ENCODE assay signal across 20 cellular contexts in the genomic region with DNA sequence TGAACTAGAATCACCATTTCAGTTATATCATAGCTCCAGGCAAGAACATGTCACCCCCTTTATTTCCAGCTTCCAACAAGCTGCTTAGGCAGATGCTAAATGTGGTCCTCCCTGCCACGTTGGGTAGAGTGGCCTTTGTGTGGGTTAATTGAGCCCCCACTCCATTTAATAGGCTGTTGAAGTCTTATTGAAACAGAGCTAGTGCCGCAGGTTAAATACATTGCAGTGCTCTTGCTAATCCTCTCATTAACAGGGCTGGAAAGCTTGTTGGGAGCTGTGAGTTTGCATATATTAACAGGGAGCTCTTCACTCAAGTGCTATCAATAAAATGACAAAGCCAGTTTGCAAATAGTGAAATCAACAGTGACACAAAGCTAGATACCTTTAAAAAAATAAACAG.
"Had no signal": no experiment of that assay in that cellular context is flagged by ENCODE, and none has a peak within 500 bp of the region (broad histone marks: within the 10 kb centered on the region; RNA-seq: fewer than 3 reads in every experiment).

No MANE protein-coding gene starts in this region.

- DNase-seq: activated CD4-positive, CD25-positive, alpha-beta regulatory T cell treated with anti-CD3 and anti-CD28 coated beads, Interleukin-2, amount 50 U/mL, for 72 hours; activated naive CD4-positive, alpha-beta T cell treated with anti-CD3 and anti-CD28 coated beads for 36 hours; activated naive CD8-positive, alpha-beta T cell treated with anti-CD3 and anti-CD28 coated beads, Interleukin-2, amount 50 U/mL, for 24 hours; aorta; effector memory CD4-positive, alpha-beta T cell; foreskin fibroblast; kidney glomerular epithelial cell; left ventricle myocardium superior; mesendoderm; natural killer cell; nucleus accumbens; right cardiac atrium; stimulated activated CD4-positive, alpha-beta T cell treated with anti-CD3 and anti-CD28 coated beads, Interleukin-15, amount 100 ng/mL, for 24 hours; stimulated activated CD4-positive, alpha-beta T cell treated with anti-CD3 and anti-CD28 coated beads, Interleukin-4, amount 100 ng/mL, for 4 hours; stimulated activated CD8-positive, alpha-beta memory T cell treated with anti-CD3 and anti-CD28 coated beads, Interleukin-4, amount 100 ng/mL, for 48 hours; stimulated activated naive CD8-positive, alpha-beta T cell treated with anti-CD3 and anti-CD28 coated beads, Interleukin-15, Interleukin-2, amounts not matched to agents 100 U/mL and 50 U/mL, for 24 hours; transverse colon had no signal

- H3K4me1 ChIP-seq: transverse colon had no signal

- H3K4me3 ChIP-seq: skin epidermis, transverse colon had no signal

- H3K9me3 Mint-ChIP-seq: activated naive CD4-positive, alpha-beta T cell treated with anti-CD3 and anti-CD28 coated beads for 36 hours; dendritic cell treated with granulocyte-macrophage colony-stimulating factor and Interleukin-4, amounts not matched to agents 40 ng/mL and 50 ng/mL, for 4 days; natural killer cell had no signal

- H3K27me3 Mint-ChIP-seq: activated naive CD8-positive, alpha-beta T cell treated with anti-CD3 and anti-CD28 coated beads, Interleukin-2, amount 50 U/mL, for 24 hours had no signal

- H3K36me3 ChIP-seq: transverse colon had no signal

- H3K9me3 ChIP-seq: transverse colon had no signal

- ATAC-seq: activated naive CD8-positive, alpha-beta T cell treated with anti-CD3 and anti-CD28 coated beads, Interleukin-2, amount 50 U/mL, for 24 hours; left ventricle myocardium superior; natural killer cell; right cardiac atrium; stimulated activated naive CD8-positive, alpha-beta T cell treated with anti-CD3 and anti-CD28 coated beads, Interleukin-15, Interleukin-2, amounts not matched to agents 100 U/mL and 50 U/mL, for 24 hours had no signal

- H3K4me3 Mint-ChIP-seq: activated naive CD4-positive, alpha-beta T cell treated with anti-CD3 and anti-CD28 coated beads for 36 hours; activated naive CD8-positive, alpha-beta T cell treated with anti-CD3 and anti-CD28 coated beads, Interleukin-2, amount 50 U/mL, for 24 hours; dendritic cell treated with granulocyte-macrophage colony-stimulating factor and Interleukin-4, amounts not matched to agents 40 ng/mL and 50 ng/mL, for 4 days; natural killer cell had no signal

- H3K27me3 ChIP-seq: transverse colon had no signal

- H3K27ac ChIP-seq: skin epidermis, transverse colon had no signal

- H3K4me1 Mint-ChIP-seq: activated naive CD8-positive, alpha-beta T cell treated with anti-CD3 and anti-CD28 coated beads, Interleukin-2, amount 50 U/mL, for 24 hours; natural killer cell had no signal

- H3K36me3 Mint-ChIP-seq: natural killer cell had no signal

- H3K27ac Mint-ChIP-seq: activated naive CD4-positive, alpha-beta T cell treated with anti-CD3 and anti-CD28 coated beads for 36 hours; activated naive CD8-positive, alpha-beta T cell treated with anti-CD3 and anti-CD28 coated beads, Interleukin-2, amount 50 U/mL, for 24 hours; activated T-helper 2 cell treated with anti-CD3 and anti-CD28 coated beads, Interferon-gamma antibody, Interleukin-2, Interleukin-4, amounts not matched to agents 10 μg/mL and 5 μg/mL and 100 μg/mL, durations not matched to agents 14 hours and 24 hours and 36 hours; dendritic cell treated with granulocyte-macrophage colony-stimulating factor and Interleukin-4, amounts not matched to agents 40 ng/mL and 50 ng/mL, for 4 days; natural killer cell had no signal
